Comparison of ENCODE assay signal across 2 cellular contexts in the genomic region with DNA sequence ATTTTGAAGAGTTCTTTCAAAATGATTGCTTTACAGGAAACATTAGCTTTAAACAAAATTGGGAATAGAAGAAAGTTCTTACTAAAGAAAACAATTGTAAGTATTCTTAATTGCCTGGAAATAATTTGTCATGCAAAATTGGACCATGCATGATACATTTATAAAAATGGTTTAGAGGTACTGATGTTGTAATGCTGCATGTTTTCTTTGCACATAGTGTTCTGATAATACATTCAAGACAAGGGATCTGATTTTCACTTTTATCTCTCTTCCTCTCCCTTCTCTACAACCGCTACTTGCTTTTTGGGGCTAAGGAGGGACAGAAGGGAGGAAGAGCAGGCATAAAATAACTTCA.
TF ChIP-seq lines count a peak whose summit lies in the region.

No MANE protein-coding gene starts in this region.

TF ChIP-seq in H1, 55 proteins besides CTCF, POLR2A, EP300 and RAD21 (continued from another document):
- TF ChIP-seq, protein P1, sequence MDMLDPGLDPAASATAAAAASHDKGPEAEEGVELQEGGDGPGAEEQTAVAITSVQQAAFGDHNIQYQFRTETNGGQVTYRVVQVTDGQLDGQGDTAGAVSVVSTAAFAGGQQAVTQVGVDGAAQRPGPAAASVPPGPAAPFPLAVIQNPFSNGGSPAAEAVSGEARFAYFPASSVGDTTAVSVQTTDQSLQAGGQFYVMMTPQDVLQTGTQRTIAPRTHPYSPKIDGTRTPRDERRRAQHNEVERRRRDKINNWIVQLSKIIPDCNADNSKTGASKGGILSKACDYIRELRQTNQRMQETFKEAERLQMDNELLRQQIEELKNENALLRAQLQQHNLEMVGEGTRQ (IDR thresholded peaks at IDR 0.05; ENCODE audit: low read length) = no peak
- TF ChIP-seq CBX8 (IDR thresholded peaks at IDR 0.05; ENCODE audit: borderline replicate concordance, low read depth, low read length) (no peak), TAF7 (optimal IDR thresholded peaks at IDR 0.05; ENCODE audit: borderline replicate concordance, low read depth, low read length) (no peak), RFX5 (IDR thresholded peaks at IDR 0.05; ENCODE audit: borderline replicate concordance, low read depth, low read length) (no peak), BACH1 (IDR thresholded peaks at IDR 0.05; ENCODE audit: low read length) (no peak), SIN3A (conservative IDR thresholded peaks at IDR 0.05 in 1 of 2, IDR thresholded peaks at IDR 0.05 in 1 of 2; ENCODE audit: low read depth in 1 of 2, low read length in 2 of 2) (no peak)
- TF ChIP-seq, protein P2, sequence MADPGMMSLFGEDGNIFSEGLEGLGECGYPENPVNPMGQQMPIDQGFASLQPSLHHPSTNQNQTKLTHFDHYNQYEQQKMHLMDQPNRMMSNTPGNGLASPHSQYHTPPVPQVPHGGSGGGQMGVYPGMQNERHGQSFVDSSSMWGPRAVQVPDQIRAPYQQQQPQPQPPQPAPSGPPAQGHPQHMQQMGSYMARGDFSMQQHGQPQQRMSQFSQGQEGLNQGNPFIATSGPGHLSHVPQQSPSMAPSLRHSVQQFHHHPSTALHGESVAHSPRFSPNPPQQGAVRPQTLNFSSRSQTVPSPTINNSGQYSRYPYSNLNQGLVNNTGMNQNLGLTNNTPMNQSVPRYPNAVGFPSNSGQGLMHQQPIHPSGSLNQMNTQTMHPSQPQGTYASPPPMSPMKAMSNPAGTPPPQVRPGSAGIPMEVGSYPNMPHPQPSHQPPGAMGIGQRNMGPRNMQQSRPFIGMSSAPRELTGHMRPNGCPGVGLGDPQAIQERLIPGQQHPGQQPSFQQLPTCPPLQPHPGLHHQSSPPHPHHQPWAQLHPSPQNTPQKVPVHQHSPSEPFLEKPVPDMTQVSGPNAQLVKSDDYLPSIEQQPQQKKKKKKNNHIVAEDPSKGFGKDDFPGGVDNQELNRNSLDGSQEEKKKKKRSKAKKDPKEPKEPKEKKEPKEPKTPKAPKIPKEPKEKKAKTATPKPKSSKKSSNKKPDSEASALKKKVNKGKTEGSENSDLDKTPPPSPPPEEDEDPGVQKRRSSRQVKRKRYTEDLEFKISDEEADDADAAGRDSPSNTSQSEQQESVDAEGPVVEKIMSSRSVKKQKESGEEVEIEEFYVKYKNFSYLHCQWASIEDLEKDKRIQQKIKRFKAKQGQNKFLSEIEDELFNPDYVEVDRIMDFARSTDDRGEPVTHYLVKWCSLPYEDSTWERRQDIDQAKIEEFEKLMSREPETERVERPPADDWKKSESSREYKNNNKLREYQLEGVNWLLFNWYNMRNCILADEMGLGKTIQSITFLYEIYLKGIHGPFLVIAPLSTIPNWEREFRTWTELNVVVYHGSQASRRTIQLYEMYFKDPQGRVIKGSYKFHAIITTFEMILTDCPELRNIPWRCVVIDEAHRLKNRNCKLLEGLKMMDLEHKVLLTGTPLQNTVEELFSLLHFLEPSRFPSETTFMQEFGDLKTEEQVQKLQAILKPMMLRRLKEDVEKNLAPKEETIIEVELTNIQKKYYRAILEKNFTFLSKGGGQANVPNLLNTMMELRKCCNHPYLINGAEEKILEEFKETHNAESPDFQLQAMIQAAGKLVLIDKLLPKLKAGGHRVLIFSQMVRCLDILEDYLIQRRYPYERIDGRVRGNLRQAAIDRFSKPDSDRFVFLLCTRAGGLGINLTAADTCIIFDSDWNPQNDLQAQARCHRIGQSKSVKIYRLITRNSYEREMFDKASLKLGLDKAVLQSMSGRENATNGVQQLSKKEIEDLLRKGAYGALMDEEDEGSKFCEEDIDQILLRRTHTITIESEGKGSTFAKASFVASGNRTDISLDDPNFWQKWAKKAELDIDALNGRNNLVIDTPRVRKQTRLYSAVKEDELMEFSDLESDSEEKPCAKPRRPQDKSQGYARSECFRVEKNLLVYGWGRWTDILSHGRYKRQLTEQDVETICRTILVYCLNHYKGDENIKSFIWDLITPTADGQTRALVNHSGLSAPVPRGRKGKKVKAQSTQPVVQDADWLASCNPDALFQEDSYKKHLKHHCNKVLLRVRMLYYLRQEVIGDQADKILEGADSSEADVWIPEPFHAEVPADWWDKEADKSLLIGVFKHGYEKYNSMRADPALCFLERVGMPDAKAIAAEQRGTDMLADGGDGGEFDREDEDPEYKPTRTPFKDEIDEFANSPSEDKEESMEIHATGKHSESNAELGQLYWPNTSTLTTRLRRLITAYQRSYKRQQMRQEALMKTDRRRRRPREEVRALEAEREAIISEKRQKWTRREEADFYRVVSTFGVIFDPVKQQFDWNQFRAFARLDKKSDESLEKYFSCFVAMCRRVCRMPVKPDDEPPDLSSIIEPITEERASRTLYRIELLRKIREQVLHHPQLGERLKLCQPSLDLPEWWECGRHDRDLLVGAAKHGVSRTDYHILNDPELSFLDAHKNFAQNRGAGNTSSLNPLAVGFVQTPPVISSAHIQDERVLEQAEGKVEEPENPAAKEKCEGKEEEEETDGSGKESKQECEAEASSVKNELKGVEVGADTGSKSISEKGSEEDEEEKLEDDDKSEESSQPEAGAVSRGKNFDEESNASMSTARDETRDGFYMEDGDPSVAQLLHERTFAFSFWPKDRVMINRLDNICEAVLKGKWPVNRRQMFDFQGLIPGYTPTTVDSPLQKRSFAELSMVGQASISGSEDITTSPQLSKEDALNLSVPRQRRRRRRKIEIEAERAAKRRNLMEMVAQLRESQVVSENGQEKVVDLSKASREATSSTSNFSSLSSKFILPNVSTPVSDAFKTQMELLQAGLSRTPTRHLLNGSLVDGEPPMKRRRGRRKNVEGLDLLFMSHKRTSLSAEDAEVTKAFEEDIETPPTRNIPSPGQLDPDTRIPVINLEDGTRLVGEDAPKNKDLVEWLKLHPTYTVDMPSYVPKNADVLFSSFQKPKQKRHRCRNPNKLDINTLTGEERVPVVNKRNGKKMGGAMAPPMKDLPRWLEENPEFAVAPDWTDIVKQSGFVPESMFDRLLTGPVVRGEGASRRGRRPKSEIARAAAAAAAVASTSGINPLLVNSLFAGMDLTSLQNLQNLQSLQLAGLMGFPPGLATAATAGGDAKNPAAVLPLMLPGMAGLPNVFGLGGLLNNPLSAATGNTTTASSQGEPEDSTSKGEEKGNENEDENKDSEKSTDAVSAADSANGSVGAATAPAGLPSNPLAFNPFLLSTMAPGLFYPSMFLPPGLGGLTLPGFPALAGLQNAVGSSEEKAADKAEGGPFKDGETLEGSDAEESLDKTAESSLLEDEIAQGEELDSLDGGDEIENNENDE (IDR thresholded peaks at IDR 0.05; ENCODE audit: insufficient replicate concordance, low read length) = no peak
- TF ChIP-seq, protein P3, sequence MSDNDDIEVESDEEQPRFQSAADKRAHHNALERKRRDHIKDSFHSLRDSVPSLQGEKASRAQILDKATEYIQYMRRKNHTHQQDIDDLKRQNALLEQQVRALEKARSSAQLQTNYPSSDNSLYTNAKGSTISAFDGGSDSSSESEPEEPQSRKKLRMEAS (IDR thresholded peaks at IDR 0.05) = no peak
TF ChIP-seq in H1: peak in this region for 0.

TF ChIP-seq in neural cell, 6 proteins besides CTCF, POLR2A, EP300 and RAD21 (continued from another document):
- TF ChIP-seq, protein P4, sequence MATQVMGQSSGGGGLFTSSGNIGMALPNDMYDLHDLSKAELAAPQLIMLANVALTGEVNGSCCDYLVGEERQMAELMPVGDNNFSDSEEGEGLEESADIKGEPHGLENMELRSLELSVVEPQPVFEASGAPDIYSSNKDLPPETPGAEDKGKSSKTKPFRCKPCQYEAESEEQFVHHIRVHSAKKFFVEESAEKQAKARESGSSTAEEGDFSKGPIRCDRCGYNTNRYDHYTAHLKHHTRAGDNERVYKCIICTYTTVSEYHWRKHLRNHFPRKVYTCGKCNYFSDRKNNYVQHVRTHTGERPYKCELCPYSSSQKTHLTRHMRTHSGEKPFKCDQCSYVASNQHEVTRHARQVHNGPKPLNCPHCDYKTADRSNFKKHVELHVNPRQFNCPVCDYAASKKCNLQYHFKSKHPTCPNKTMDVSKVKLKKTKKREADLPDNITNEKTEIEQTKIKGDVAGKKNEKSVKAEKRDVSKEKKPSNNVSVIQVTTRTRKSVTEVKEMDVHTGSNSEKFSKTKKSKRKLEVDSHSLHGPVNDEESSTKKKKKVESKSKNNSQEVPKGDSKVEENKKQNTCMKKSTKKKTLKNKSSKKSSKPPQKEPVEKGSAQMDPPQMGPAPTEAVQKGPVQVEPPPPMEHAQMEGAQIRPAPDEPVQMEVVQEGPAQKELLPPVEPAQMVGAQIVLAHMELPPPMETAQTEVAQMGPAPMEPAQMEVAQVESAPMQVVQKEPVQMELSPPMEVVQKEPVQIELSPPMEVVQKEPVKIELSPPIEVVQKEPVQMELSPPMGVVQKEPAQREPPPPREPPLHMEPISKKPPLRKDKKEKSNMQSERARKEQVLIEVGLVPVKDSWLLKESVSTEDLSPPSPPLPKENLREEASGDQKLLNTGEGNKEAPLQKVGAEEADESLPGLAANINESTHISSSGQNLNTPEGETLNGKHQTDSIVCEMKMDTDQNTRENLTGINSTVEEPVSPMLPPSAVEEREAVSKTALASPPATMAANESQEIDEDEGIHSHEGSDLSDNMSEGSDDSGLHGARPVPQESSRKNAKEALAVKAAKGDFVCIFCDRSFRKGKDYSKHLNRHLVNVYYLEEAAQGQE (IDR thresholded peaks at IDR 0.05; ENCODE audit: borderline replicate concordance) = no peak
- TF ChIP-seq SMC3 (conservative IDR thresholded peaks at IDR 0.05; ENCODE audit: poor library complexity) (no peak), TAF1 (IDR thresholded peaks at IDR 0.05; ENCODE audit: low read depth) (no peak)
